8 cellular contexts compared by ENCODE assay signal in genomic region chr2:219543596-219544358, GRCh38. TPM values are rescaled to one million over a fixed set of nuclear protein-coding genes. Genes with fewer than 3 reads are reported as not detected.
DNase-seq lines count a peak whose midpoint lies in the region; ATAC-seq and TF ChIP-seq lines count a peak whose summit lies in the region.

Gene CHPF, minus strand, starts transcription at chr2:219543809. Its CDS starts 271 bp downstream, at chr2:219543538.
Gene TMEM198, plus strand, starts transcription at chr2:219544028. Its CDS starts 700 bp downstream, at chr2:219544728.

- peaks cover 19% of the 10 kb centered on the region for H3K27me3 Mint-ChIP-seq in activated naive CD8-positive, alpha-beta T cell treated with anti-CD3 and anti-CD28 coated beads, Interleukin-2, amount 10 ng/mL, durations not matched to agents 7 days and 5 days

- POLR2A ChIA-PET in activated naive CD8-positive, alpha-beta T cell treated with anti-CD3 and anti-CD28 coated beads, Interleukin-2, amount 10 ng/mL, durations not matched to agents 7 days and 5 days (lab: Charles Lee), result interaction anchor here (1.0 to 2.1 kb wide), 5 partner anchors 9 to 156 kb away, joined by 3 to 7 read pairs (median 5); partner anchors contain the start of genes DNPEP, GMPPA and STK11IP

- H3K4me3 Mint-ChIP-seq in activated naive CD8-positive, alpha-beta T cell treated with anti-CD3 and anti-CD28 coated beads, Interleukin-2, amount 10 ng/mL, durations not matched to agents 7 days and 5 days, result peak within 1 kb of the TSS; percentile 91

- ATAC-seq in HG02642 (IDR thresholded peaks at IDR 0.05; ENCODE audit: poor library complexity, unreplicated experiment) (peak; percentile 83), thoracic aorta (ENCODE audit: insufficient number of reproducible peaks, low FRiP score, low read depth) (peak; percentile 89)
- ATAC-seq in activated naive CD8-positive, alpha-beta T cell treated with anti-CD3 and anti-CD28 coated beads, Interleukin-2, amount 10 ng/mL, durations not matched to agents 7 days and 5 days (ENCODE audit: low read depth), result peak; percentile 73

- H3K4me1 ChIP-seq in osteoblast (ENCODE audit: insufficient read depth, low read length) (peaks cover 14% of the 10 kb centered on the region), thoracic aorta (ENCODE audit: control insufficient read depth in 1 of 2, low read depth in 2 of 2) (peaks cover 15 to 24% of the 10 kb centered on the region in 2 donors)

- no peaks in the 10 kb centered on the region for H3K9me3 ChIP-seq in osteoblast (ENCODE audit: low read depth, low read length)
- H3K9me3 ChIP-seq in thoracic aorta, result no peaks in the 10 kb centered on the region

- H3K79me2 ChIP-seq in osteoblast (ENCODE audit: insufficient read depth, low read length), result peaks cover 23% of the 10 kb centered on the region

- peak within 1 kb of the TSS; percentile 70 for H2AFZ ChIP-seq in osteoblast (ENCODE audit: low read length)

- intact Hi-C loops in head of caudate nucleus (cut with DNase I), result loop anchor here (5.0 kb wide), 2 partner anchors 54 to 156 kb away; partner anchors contain the start of genes DNPEP and STK11IP

- no peak for TF ChIP-seq CTCF in GM10266 (IDR thresholded peaks at IDR 0.05; ENCODE audit: control insufficient read depth, insufficient read depth, low read depth, missing control alignments)
- no peak for TF ChIP-seq CTCF in osteoblast (IDR thresholded peaks at IDR 0.05; ENCODE audit: extremely low read depth, low read depth, low read length)
- TF ChIP-seq CTCF in thoracic aorta (IDR thresholded peaks at IDR 0.05), result no peak

- no peaks in the 10 kb centered on the region for H3K9me3 Mint-ChIP-seq in activated naive CD8-positive, alpha-beta T cell treated with anti-CD3 and anti-CD28 coated beads, Interleukin-2, amount 10 ng/mL, durations not matched to agents 7 days and 5 days

- H3K4me2 ChIP-seq in osteoblast (ENCODE audit: insufficient read depth, low read length), result peak within 1 kb of the TSS; percentile 98

- DNase-seq in GM10266 (ENCODE audit: extremely low spot score) (peak; percentile 99), NCI-H1105 treated with DMSO at 0.1 percent for 48 hours (lab: John Stamatoyannopoulos, UW) (peak; percentile 94), SKM-1 treated with dmso at 0.1 percent for 144 hours (lab: John Stamatoyannopoulos, UW; ENCODE audit: unreplicated experiment) (peak; percentile 92), head of caudate nucleus (peak; percentile 98 to 100 (median 99)), osteoblast (ENCODE audit: insufficient read length, low spot score, missing footprints) (peak; percentile 100), thoracic aorta (ENCODE audit: low spot score) (peak; percentile 93)
- peak; percentile 91 for DNase-seq in activated naive CD8-positive, alpha-beta T cell treated with anti-CD3 and anti-CD28 coated beads, Interleukin-2, amount 10 ng/mL, durations not matched to agents 7 days and 5 days

- no peaks in the 10 kb centered on the region for H3K36me3 Mint-ChIP-seq in activated naive CD8-positive, alpha-beta T cell treated with anti-CD3 and anti-CD28 coated beads, Interleukin-2, amount 10 ng/mL, durations not matched to agents 7 days and 5 days

- H4K20me1 ChIP-seq in osteoblast (ENCODE audit: insufficient read depth, low read length), result peaks cover 35% of the 10 kb centered on the region

- H3K36me3 ChIP-seq in osteoblast (ENCODE audit: insufficient read depth, low read length), result peaks cover 24% of the 10 kb centered on the region
- peaks cover 25% of the 10 kb centered on the region for H3K36me3 ChIP-seq in thoracic aorta

- H3K27ac ChIP-seq in osteoblast (ENCODE audit: low read depth, low read length), result peak within 1 kb of the TSS; percentile 62
- peak within 1 kb of the TSS; percentile 83 to 94 for H3K27ac ChIP-seq in thoracic aorta

- peaks cover 15% of the 10 kb centered on the region for H3K4me1 Mint-ChIP-seq in activated naive CD8-positive, alpha-beta T cell treated with anti-CD3 and anti-CD28 coated beads, Interleukin-2, amount 10 ng/mL, durations not matched to agents 7 days and 5 days

- peak within 1 kb of the TSS; percentile 81 for H3K27ac Mint-ChIP-seq in activated naive CD8-positive, alpha-beta T cell treated with anti-CD3 and anti-CD28 coated beads, Interleukin-2, amount 10 ng/mL, durations not matched to agents 7 days and 5 days

- H3K27me3 ChIP-seq in osteoblast (ENCODE audit: insufficient read depth, low read length) (no peaks in the 10 kb centered on the region), thoracic aorta (replicated peaks; ENCODE audit: insufficient read depth) (no peaks in the 10 kb centered on the region)

- peak within 1 kb of the TSS; percentile 87 for H3K4me3 ChIP-seq in osteoblast (ENCODE audit: insufficient read depth, low read length)
- H3K4me3 ChIP-seq in thoracic aorta, result peak within 1 kb of the TSS; percentile 91

RNA-seq across cellular contexts. Expression of gene CHPF, which starts in this region (rescaled TPM):
- total RNA-seq in activated naive CD8-positive, alpha-beta T cell treated with anti-CD3 and anti-CD28 coated beads, Interleukin-2, amount 10 ng/mL, durations not matched to agents 7 days and 5 days, result 1 to 10 TPM; 7.7 to 8.1 TPM
- 192 and 221 TPM in 2 replicates for total RNA-seq in osteoblast
- total RNA-seq in thoracic aorta, result 100 to 1,000 TPM; 184 to 269 TPM

RNA-seq across cellular contexts. Expression of gene TMEM198, which starts in this region (rescaled TPM):
- 1 to 10 TPM in 1 of 2 experiments, under 1 TPM in 1; 0.85 to 1.1 TPM for total RNA-seq in activated naive CD8-positive, alpha-beta T cell treated with anti-CD3 and anti-CD28 coated beads, Interleukin-2, amount 10 ng/mL, durations not matched to agents 7 days and 5 days
- 1.1 and 1.5 TPM in 2 replicates for total RNA-seq in osteoblast
- 1 to 10 TPM; 1.4 to 3.9 TPM for total RNA-seq in thoracic aorta

Comparison
In these comparisons a context has a peak if more than half of its experiments do, and no peak if none do; other contexts are left out.
1. Peak in every context shown above with its lines: DNase-seq, ATAC-seq, H3K4me3 ChIP-seq and H3K27ac ChIP-seq.
2. RNA of gene CHPF (total RNA-seq): 184 to 269 TPM in thoracic aorta and 192 to 221 TPM in osteoblast; 7.7 to 8.1 TPM in activated naive CD8-positive, alpha-beta T cell treated with anti-CD3 and anti-CD28 coated beads, Interleukin-2, amount 10 ng/mL, durations not matched to agents 7 days and 5 days; every median in the first group is over 10 times any median in the second.